In genomic region chr1:229342305-229342901, GRCh38 we compare ENCODE assay signal across 8 cellular contexts. TPM values are rescaled to one million over a fixed set of nuclear protein-coding genes. Genes with fewer than 3 reads are reported as not detected.
A peak's percentile ranks its signal among the peaks of the same experiment; 100 is the strongest.
DNase-seq lines count a peak whose midpoint lies in the region; TF ChIP-seq lines count a peak whose summit lies in the region.

No MANE protein-coding gene starts in this region.

- no CpG with 5 or more reads among the region's 73 CpGs for WGBS in H9 (ENCODE audit: extremely low coverage, insufficient read length, low lambda C conversion rate)
- WGBS in thymus: under 1% methylated on average over 73 of the region's 73 CpGs

- H3K4ac ChIP-seq in H9 (ENCODE audit: low read depth, low read length): no peak overlapping the region

- H3K36me3 ChIP-seq in SK-N-MC (ENCODE audit: insufficient read depth, low read length): no peaks in the 10 kb centered on the region
- no peaks in the 10 kb centered on the region for H3K36me3 ChIP-seq in thymus (ENCODE audit: control insufficient read depth, insufficient read depth)

- H3K4me1 ChIP-seq in H9 (ENCODE audit: insufficient read depth, low read length): peaks cover 2% of the 10 kb centered on the region; the same call in 1 of the 2 replicates
- peaks cover 15% of the 10 kb centered on the region for H3K4me1 ChIP-seq in thymus (ENCODE audit: control insufficient read depth, insufficient read depth, low read length)

- H3K4me1 Mint-ChIP-seq in H9 (peaks cover 35 to 36% of the 10 kb centered on the region in 2 experiments), glutamatergic neuron (ENCODE audit: low read depth, unreplicated experiment) (peaks cover 22% of the 10 kb centered on the region), osteocyte (ENCODE audit: unreplicated experiment) (peaks cover 21% of the 10 kb centered on the region)
- peaks cover 44% of the 10 kb centered on the region for H3K4me1 Mint-ChIP-seq in activated naive CD4-positive, alpha-beta T cell treated with anti-CD3 and anti-CD28 coated beads, Interleukin-2, amount 50 U/mL, for 24 hours

- H3K4me3 ChIP-seq in SK-N-MC (peak overlapping the region; percentile 89), thymus (ENCODE audit: low read length) (peak overlapping the region; percentile 90)

- H2BK12ac ChIP-seq in H9 (ENCODE audit: insufficient read length, low read depth, low read length): no peak overlapping the region

- no peak overlapping the region for H4K5ac ChIP-seq in H9 (ENCODE audit: insufficient read length, low read depth, low read length)

- no peak overlapping the region for H3K27ac Mint-ChIP-seq in H9
- H3K27ac Mint-ChIP-seq in activated naive CD4-positive, alpha-beta T cell treated with anti-CD3 and anti-CD28 coated beads, Interleukin-2, amount 50 U/mL, for 24 hours: no peak overlapping the region
- H3K27ac Mint-ChIP-seq in glutamatergic neuron (ENCODE audit: unreplicated experiment): no peak overlapping the region
- no peak overlapping the region for H3K27ac Mint-ChIP-seq in osteocyte (ENCODE audit: unreplicated experiment)

- peaks cover 22% of the 10 kb centered on the region; the same call in 1 of the 2 replicates for H3K79me2 ChIP-seq in H9 (ENCODE audit: insufficient read depth, low read length)

- DNase-seq in GM03348 (ENCODE audit: low spot score): peak; percentile 97
- DNase-seq in H9: peak; percentile 91
- DNase-seq in M059J (ENCODE audit: low read depth): peak; percentile 68
- DNase-seq in SK-N-MC (ENCODE audit: low read depth, low spot score): no peak
- peak; percentile 86 for DNase-seq in glutamatergic neuron
- peak; percentile 93 for DNase-seq in osteocyte (ENCODE audit: extremely low spot score, unreplicated experiment)

- H3K27me3 Mint-ChIP-seq in H9 (ENCODE audit: low read depth): peaks cover 42% of the 10 kb centered on the region
- H3K27me3 Mint-ChIP-seq in activated naive CD4-positive, alpha-beta T cell treated with anti-CD3 and anti-CD28 coated beads, Interleukin-2, amount 50 U/mL, for 24 hours: no peaks in the 10 kb centered on the region
- peaks cover 21% of the 10 kb centered on the region for H3K27me3 Mint-ChIP-seq in glutamatergic neuron (ENCODE audit: unreplicated experiment)
- H3K27me3 Mint-ChIP-seq in osteocyte (ENCODE audit: unreplicated experiment): peaks cover 8% of the 10 kb centered on the region

- peak overlapping the region; percentile 77 for H3K14ac ChIP-seq in H9 (ENCODE audit: insufficient read depth, low read length)

- no peak overlapping the region for H4K91ac ChIP-seq in H9 (ENCODE audit: insufficient read length, low read depth, low read length)

- no peaks in the 10 kb centered on the region for H3K9me3 ChIP-seq in H9 (ENCODE audit: control insufficient read depth, low read depth, low read length)
- H3K9me3 ChIP-seq in SK-N-MC (ENCODE audit: low read depth, low read length): no peaks in the 10 kb centered on the region
- H3K9me3 ChIP-seq in thymus (ENCODE audit: control insufficient read depth): no peaks in the 10 kb centered on the region

- H3K23me2 ChIP-seq in H9 (ENCODE audit: insufficient read length, low read depth, low read length, poor library complexity, severe bottlenecking): peaks cover 4% of the 10 kb centered on the region

- H2BK5ac ChIP-seq in H9 (ENCODE audit: insufficient read length, low read length): no peak overlapping the region

- H2BK15ac ChIP-seq in H9 (ENCODE audit: low read depth, low read length): no peak overlapping the region

- H3K4me3 Mint-ChIP-seq in H9: peak overlapping the region; percentile 80 to 86
- peak overlapping the region; percentile 65 for H3K4me3 Mint-ChIP-seq in activated naive CD4-positive, alpha-beta T cell treated with anti-CD3 and anti-CD28 coated beads, Interleukin-2, amount 50 U/mL, for 24 hours
- peak overlapping the region; percentile 47 for H3K4me3 Mint-ChIP-seq in glutamatergic neuron (ENCODE audit: unreplicated experiment)
- peak overlapping the region; percentile 74 for H3K4me3 Mint-ChIP-seq in osteocyte (ENCODE audit: unreplicated experiment)

- no peak overlapping the region for H3K23ac ChIP-seq in H9 (ENCODE audit: insufficient read length, low read depth, low read length)

- no peak overlapping the region for H2BK20ac ChIP-seq in H9 (ENCODE audit: low read depth, low read length, poor library complexity, severe bottlenecking)

- TF ChIP-seq CTCF in H9 (conservative IDR thresholded peaks at IDR 0.05) (no peak), glutamatergic neuron (IDR thresholded peaks at IDR 0.05; ENCODE audit: partially characterized antibody, unreplicated experiment) (no peak), osteocyte (IDR thresholded peaks at IDR 0.05) (no peak)

- H2AFZ ChIP-seq in H9 (ENCODE audit: low read length): no peak overlapping the region

- no peak overlapping the region for H3K56ac ChIP-seq in H9 (ENCODE audit: insufficient read length, low read depth, low read length)

- no peaks in the 10 kb centered on the region for H4K20me1 ChIP-seq in H9 (ENCODE audit: control insufficient read depth, insufficient read depth, insufficient read length)

- no peak overlapping the region for H3T11ph ChIP-seq in H9 (ENCODE audit: low read length)

- H3K27ac ChIP-seq in H9 (ENCODE audit: insufficient read length, low read depth, low read length) (no peak overlapping the region), SK-N-MC (no peak overlapping the region), thymus (ENCODE audit: low read depth) (peak overlapping the region; percentile 99)

- H3K36me3 Mint-ChIP-seq in H9 (ENCODE audit: insufficient read depth in 1 of 3, low read depth in 3 of 3): peaks cover 0 to 9% (median 5%) of the 10 kb centered on the region in 3 experiments; a peak in 3 of 7 replicates
- H3K36me3 Mint-ChIP-seq in activated naive CD4-positive, alpha-beta T cell treated with anti-CD3 and anti-CD28 coated beads, Interleukin-2, amount 50 U/mL, for 24 hours: no peaks in the 10 kb centered on the region
- no peaks in the 10 kb centered on the region for H3K36me3 Mint-ChIP-seq in glutamatergic neuron (ENCODE audit: unreplicated experiment)
- no peaks in the 10 kb centered on the region for H3K36me3 Mint-ChIP-seq in osteocyte (ENCODE audit: unreplicated experiment)

- no peak overlapping the region for H4K8ac ChIP-seq in H9 (replicated peaks; ENCODE audit: insufficient read length, low read depth, low read length)

- H3K4me2 ChIP-seq in H9 (ENCODE audit: insufficient read depth, insufficient read length, low read length): peak overlapping the region; percentile 52

- H3K18ac ChIP-seq in H9 (ENCODE audit: insufficient read length, low read depth, low read length): peak overlapping the region; percentile 81

- H3K9ac ChIP-seq in H9 (ENCODE audit: extremely low read depth, insufficient read length, low read length) (peak overlapping the region; percentile 36), SK-N-MC (ENCODE audit: insufficient read length) (peak overlapping the region; percentile 73)

- peaks cover 6 to 9% of the 10 kb centered on the region in 2 experiments for H3K9me3 Mint-ChIP-seq in H9
- H3K9me3 Mint-ChIP-seq in activated naive CD4-positive, alpha-beta T cell treated with anti-CD3 and anti-CD28 coated beads, Interleukin-2, amount 50 U/mL, for 24 hours: no peaks in the 10 kb centered on the region
- H3K9me3 Mint-ChIP-seq in glutamatergic neuron (ENCODE audit: unreplicated experiment): peaks cover 18% of the 10 kb centered on the region
- H3K9me3 Mint-ChIP-seq in osteocyte (ENCODE audit: unreplicated experiment): no peaks in the 10 kb centered on the region

- H3K27me3 ChIP-seq in H9 (ENCODE audit: insufficient read depth, low read length) (no peaks in the 10 kb centered on the region; the same call in 1 of the 2 replicates), thymus (ENCODE audit: control insufficient read depth, insufficient read depth) (no peaks in the 10 kb centered on the region)

- peaks cover 3% of the 10 kb centered on the region for H3K79me1 ChIP-seq in H9 (ENCODE audit: insufficient read depth, low read depth, low read length, poor library complexity, severe bottlenecking)

- H2BK120ac ChIP-seq in H9 (ENCODE audit: low read depth, low read length, poor library complexity, severe bottlenecking): no peak overlapping the region

- no peak overlapping the region for H2AK5ac ChIP-seq in H9 (ENCODE audit: insufficient read length, low read length)

RNA-seq across cellular contexts. Expression of gene CCSAP, which starts 0.4 kb away (rescaled TPM):
- total RNA-seq in H9 (2021) (8.5 TPM in 2 replicates), glutamatergic neuron (ENCODE audit: unreplicated experiment) (18.5 TPM), osteocyte (5.4 and 5.7 TPM in 2 replicates)
- 9.7 and 15.9 TPM in 2 replicates for total RNA-seq in M059J (2014; rRNA removed; shearing (Covaris generic))
- polyA plus RNA-seq in thymus: 18.9 TPM
